ENCODE assay signal across 22 cellular contexts in the genomic region with DNA sequence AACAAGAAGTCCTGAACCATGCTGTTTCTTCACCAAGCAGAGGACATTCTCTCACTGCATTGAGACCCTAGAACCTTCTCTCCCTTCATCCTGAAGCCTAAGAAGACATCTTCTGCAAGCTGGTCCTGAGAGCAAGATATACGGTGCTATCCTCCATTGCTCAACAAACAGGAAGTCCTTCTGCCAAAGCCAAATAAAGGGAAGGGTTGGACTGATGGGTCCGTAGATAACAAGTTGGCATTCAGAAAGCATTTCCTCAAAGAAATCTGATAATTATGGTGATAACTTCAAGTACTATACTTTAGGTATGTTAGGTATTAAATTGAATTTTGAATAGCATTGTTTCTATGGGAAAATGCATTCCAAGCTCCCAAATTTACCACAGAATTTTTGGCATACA. TPM values are rescaled to one million over a fixed set of nuclear protein-coding genes. Genes with fewer than 3 reads are reported as not detected.
"Had no signal": no experiment of that assay in that cellular context is flagged by ENCODE, and none has a peak within 500 bp of the region (broad histone marks: within the 10 kb centered on the region; RNA-seq: fewer than 3 reads in every experiment).

No MANE protein-coding gene starts in this region.

- DNase-seq: activated CD4-positive, alpha-beta T cell treated with anti-CD3 and anti-CD28 coated beads for 4 hours; activated CD4-positive, alpha-beta T cell treated with anti-CD3 and anti-CD28 coated beads, Interleukin-2, amount 50 U/mL, for 48 hours; activated CD4-positive, CD25-positive, alpha-beta regulatory T cell; activated CD8-positive, alpha-beta memory T cell treated with anti-CD3 and anti-CD28 coated beads, Interleukin-2, amount 50 U/mL, for 48 hours; activated naive CD4-positive, alpha-beta T cell treated with Interleukin-2 at 50 U/mL for 16 hours; activated naive CD8-positive, alpha-beta T cell treated with anti-CD3 and anti-CD28 coated beads for 36 hours; activated T-cell treated with anti-CD3 and anti-CD28 coated beads, Interleukin-2, amount 50 U/mL, for 48 hours; colonic mucosa; heart left ventricle; left cardiac atrium; ovary; psoas muscle; spleen; stimulated activated CD4-positive, alpha-beta T cell treated with anti-CD3 and anti-CD28 coated beads, Interleukin-4, amount 100 ng/mL, for 24 hours; stimulated activated naive CD4-positive, alpha-beta T cell treated with Interleukin-2 at 50 U/mL for 16 hours; T1000 had no signal

- H3K9me3 ChIP-seq: breast epithelium, colonic mucosa, heart left ventricle, neutrophil, ovary, psoas muscle, right atrium auricular region, spleen had no signal

- H3K4me3 ChIP-seq: breast epithelium, colonic mucosa, heart left ventricle, ovary, psoas muscle, right atrium auricular region, spleen had no signal

- H3K4me1 ChIP-seq: breast epithelium, colonic mucosa, psoas muscle, right atrium auricular region, spleen had no signal

- H3K36me3 ChIP-seq: breast epithelium, colonic mucosa, heart left ventricle, neutrophil, ovary, right atrium auricular region, spleen had no signal

- H3K27ac ChIP-seq: breast epithelium, colonic mucosa, heart left ventricle, neutrophil, ovary, psoas muscle, right atrium auricular region, spleen had no signal

- FAIRE-seq: islet of Langerhans had no signal

- H3K27me3 ChIP-seq: breast epithelium, colonic mucosa, heart left ventricle, neutrophil, ovary, right atrium auricular region, spleen had no signal

RNA-seq across cellular contexts. Expression of a gene that starts 23.3 kb away (rescaled TPM):
- total RNA-seq: activated CD8-positive, alpha-beta memory T cell treated with anti-CD3 and anti-CD28 coated beads for 36 hours; activated naive CD8-positive, alpha-beta T cell treated with anti-CD3 and anti-CD28 coated beads for 36 hours; fibroblast of villous mesenchyme had no signal
